31 cellular contexts compared by ENCODE assay signal in the genomic region with DNA sequence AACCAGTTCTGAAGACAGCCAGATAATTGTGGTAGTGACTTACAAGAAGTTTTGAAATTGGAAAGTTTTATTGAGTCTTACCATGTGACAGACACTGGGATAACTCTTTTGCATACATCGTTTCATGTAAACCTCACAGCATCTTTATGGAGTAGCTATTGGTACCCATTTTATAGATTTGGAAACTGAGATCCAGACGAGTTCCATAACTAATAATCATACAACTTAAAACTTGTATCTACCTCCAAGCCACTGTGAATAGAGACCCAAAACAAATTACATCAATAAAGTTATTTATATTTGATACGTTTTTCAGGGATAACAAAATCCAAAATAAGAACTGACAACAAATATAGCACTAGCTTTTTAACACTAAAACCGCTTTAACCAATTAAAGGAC. TPM values are rescaled to one million over a fixed set of nuclear protein-coding genes. Genes with fewer than 3 reads are reported as not detected.
"Had no signal": no experiment of that assay in that cellular context is flagged by ENCODE, and none has a peak within 500 bp of the region (broad histone marks: within the 10 kb centered on the region; RNA-seq: fewer than 3 reads in every experiment).

No MANE protein-coding gene starts in this region.

- H3K27ac Mint-ChIP-seq: mesothelial cell of epicardium had no signal

- DNase-seq: dermis blood vessel endothelial cell; dorsolateral prefrontal cortex; effector CD4-positive, alpha-beta T cell; effector memory CD4-positive, alpha-beta T cell; erythroblast; esophagus squamous epithelium; foreskin fibroblast; foreskin melanocyte; gastrocnemius medialis; glutamatergic neuron; head of caudate nucleus; heart right ventricle; hypothalamus; immature natural killer cell; left cardiac atrium; left lung; left ventricle myocardium superior; lower lobe of right lung; mesenchymal stem cell; mucosa of descending colon had no signal

- H3K27ac ChIP-seq: coronary artery, dorsolateral prefrontal cortex, epithelial cell of prostate, esophagus squamous epithelium, gastrocnemius medialis, heart right ventricle, left lung, lower lobe of right lung had no signal

- H3K4me1 ChIP-seq: esophagus squamous epithelium, gastrocnemius medialis, heart right ventricle, left lung, lower lobe of right lung had no signal

- H3K9me3 Mint-ChIP-seq: immature natural killer cell, mesothelial cell of epicardium had no signal

- H3K4me3 Mint-ChIP-seq: immature natural killer cell, mesothelial cell of epicardium had no signal

- H3K4me3 ChIP-seq: coronary artery, dorsolateral prefrontal cortex, esophagus squamous epithelium, gastrocnemius medialis, heart right ventricle, left lung, lower lobe of right lung, mucosa of descending colon had no signal

- H3K4me1 Mint-ChIP-seq: immature natural killer cell, mesothelial cell of epicardium had no signal

- H3K27me3 ChIP-seq: dorsolateral prefrontal cortex, esophagus squamous epithelium, gastrocnemius medialis, heart right ventricle, left lung had no signal

- ATAC-seq: esophagus mucosa, gastrocnemius medialis, heart right ventricle, left cardiac atrium, left lung, left ventricle myocardium superior, lower lobe of right lung, mucosa of descending colon had no signal

- H3K9me3 ChIP-seq: esophagus squamous epithelium, gastrocnemius medialis, heart right ventricle, left lung, lower lobe of right lung, mucosa of descending colon had no signal

RNA-seq across cellular contexts. Expression of a gene that starts 53.5 kb away (rescaled TPM):
- total RNA-seq: cerebellum, esophagus mucosa, esophagus squamous epithelium, glomerular endothelial cell, left cardiac atrium, left ventricle myocardium superior, lower leg skin, lower lobe of right lung, lung microvascular endothelial cell, mesenteric fat pad, mucosa of descending colon, myocyte had no signal
- polyA plus RNA-seq: immature natural killer cell, keratinocyte had no signal
